Comparison of ENCODE assay signal across 8 cellular contexts in genomic region chr16:70653809-70654771, GRCh38. TPM values are rescaled to one million over a fixed set of nuclear protein-coding genes. Genes with fewer than 3 reads are reported as not detected.
A peak's percentile ranks its signal among the peaks of the same experiment; 100 is the strongest.
DNase-seq lines count a peak whose midpoint lies in the region; ATAC-seq and TF ChIP-seq lines count a peak whose summit lies in the region.

No MANE protein-coding gene starts in this region.

- H3K36me3 Mint-ChIP-seq in activated T-helper 2 cell treated with anti-CD3 and anti-CD28 coated beads, Interferon-gamma antibody, Interleukin-2, Interleukin-4, amounts not matched to agents 10 μg/mL and 5 μg/mL and 100 μg/mL, durations not matched to agents 14 hours and 24 hours and 36 hours (ENCODE audit: low read depth), result no peaks in the 10 kb centered on the region
- H3K36me3 Mint-ChIP-seq in neural progenitor cell, result no peaks in the 10 kb centered on the region

- no peaks in the 10 kb centered on the region for H3K79me2 ChIP-seq in Karpas-422 (ENCODE audit: low read length)
- H3K79me2 ChIP-seq in neural progenitor cell (ENCODE audit: low read depth), result no peaks in the 10 kb centered on the region

- H3K27ac Mint-ChIP-seq in activated T-helper 2 cell treated with anti-CD3 and anti-CD28 coated beads, Interferon-gamma antibody, Interleukin-2, Interleukin-4, amounts not matched to agents 10 μg/mL and 5 μg/mL and 100 μg/mL, durations not matched to agents 14 hours and 24 hours and 36 hours, result no peak overlapping the region
- peak overlapping the region; percentile 18 for H3K27ac Mint-ChIP-seq in neural progenitor cell
- H3K27ac Mint-ChIP-seq in stimulated activated naive CD8-positive, alpha-beta T cell treated with anti-CD3 and anti-CD28 coated beads, Interleukin-15, amount 100 ng/mL, for 72 hours, result peak overlapping the region; percentile 4 to 88

- POLR2A ChIA-PET in GM10248 (lab: Yijun Ruan, JAX), result no interaction called here

- H2AFZ ChIP-seq in Karpas-422 (ENCODE audit: low read length), result no peak overlapping the region
- no peak overlapping the region for H2AFZ ChIP-seq in neural progenitor cell (replicated peaks)

- no peaks in the 10 kb centered on the region for H3F3A ChIP-seq in neural progenitor cell (ENCODE audit: low read depth)

- H3K4me3 Mint-ChIP-seq in activated T-helper 2 cell treated with anti-CD3 and anti-CD28 coated beads, Interferon-gamma antibody, Interleukin-2, Interleukin-4, amounts not matched to agents 10 μg/mL and 5 μg/mL and 100 μg/mL, durations not matched to agents 14 hours and 24 hours and 36 hours (ENCODE audit: low read depth), result peak overlapping the region; percentile 44
- H3K4me3 Mint-ChIP-seq in neural progenitor cell, result peak overlapping the region; percentile 1
- peak overlapping the region; percentile 53 to 62 for H3K4me3 Mint-ChIP-seq in stimulated activated naive CD8-positive, alpha-beta T cell treated with anti-CD3 and anti-CD28 coated beads, Interleukin-15, amount 100 ng/mL, for 72 hours

- no peaks in the 10 kb centered on the region for H3K9me2 ChIP-seq in Karpas-422 (replicated peaks; ENCODE audit: insufficient read depth, low read length)

- peaks cover 5% of the 10 kb centered on the region for H3K4me1 Mint-ChIP-seq in activated T-helper 2 cell treated with anti-CD3 and anti-CD28 coated beads, Interferon-gamma antibody, Interleukin-2, Interleukin-4, amounts not matched to agents 10 μg/mL and 5 μg/mL and 100 μg/mL, durations not matched to agents 14 hours and 24 hours and 36 hours (ENCODE audit: low read depth)
- peaks cover 14% of the 10 kb centered on the region for H3K4me1 Mint-ChIP-seq in neural progenitor cell
- H3K4me1 Mint-ChIP-seq in stimulated activated naive CD8-positive, alpha-beta T cell treated with anti-CD3 and anti-CD28 coated beads, Interleukin-15, amount 100 ng/mL, for 72 hours, result peaks cover 6% of the 10 kb centered on the region

- H4K20me1 ChIP-seq in Karpas-422 (ENCODE audit: insufficient read depth, low read depth, low read length) (no peaks in the 10 kb centered on the region), neural progenitor cell (ENCODE audit: low read depth) (no peaks in the 10 kb centered on the region)

- no peaks in the 10 kb centered on the region for H3K9me3 Mint-ChIP-seq in activated T-helper 2 cell treated with anti-CD3 and anti-CD28 coated beads, Interferon-gamma antibody, Interleukin-2, Interleukin-4, amounts not matched to agents 10 μg/mL and 5 μg/mL and 100 μg/mL, durations not matched to agents 14 hours and 24 hours and 36 hours
- H3K9me3 Mint-ChIP-seq in neural progenitor cell, result peaks cover under 1% of the 10 kb centered on the region
- no peaks in the 10 kb centered on the region for H3K9me3 Mint-ChIP-seq in stimulated activated naive CD8-positive, alpha-beta T cell treated with anti-CD3 and anti-CD28 coated beads, Interleukin-15, amount 100 ng/mL, for 72 hours

- peak; percentile 84 for TF ChIP-seq CTCF in GM10248 (IDR thresholded peaks at IDR 0.05; ENCODE audit: control extremely low read depth, extremely low read depth, low read depth, missing control alignments)
- TF ChIP-seq CTCF in RWPE2 (IDR thresholded peaks at IDR 0.05; ENCODE audit: poor library complexity, severe bottlenecking), result peak; percentile 95
- TF ChIP-seq CTCF in fibroblast of villous mesenchyme (IDR thresholded peaks at IDR 0.05; ENCODE audit: insufficient read depth, low read depth, low read length), result peak; percentile 91
- TF ChIP-seq CTCF in neural progenitor cell (IDR thresholded peaks at IDR 0.05), result peak; percentile 97

- H3K9me3 ChIP-seq in Karpas-422 (ENCODE audit: low read length), result no peaks in the 10 kb centered on the region
- H3K9me3 ChIP-seq in RWPE2 (ENCODE audit: severe bottlenecking), result no peaks in the 10 kb centered on the region
- no peaks in the 10 kb centered on the region for H3K9me3 ChIP-seq in neural progenitor cell (ENCODE audit: low read depth)

- no peak overlapping the region for H3K4me3 ChIP-seq in Karpas-422 (ENCODE audit: low read length)
- H3K4me3 ChIP-seq in RWPE2 (ENCODE audit: severe bottlenecking), result no peak overlapping the region
- H3K4me3 ChIP-seq in fibroblast of villous mesenchyme (ENCODE audit: low read depth, low read length), result peak overlapping the region; percentile 49
- no peak overlapping the region for H3K4me3 ChIP-seq in neural progenitor cell

- H3K36me3 ChIP-seq in Karpas-422 (ENCODE audit: insufficient read depth, low read length), result no peaks in the 10 kb centered on the region
- H3K36me3 ChIP-seq in RWPE2 (ENCODE audit: low read depth), result no peaks in the 10 kb centered on the region
- no peaks in the 10 kb centered on the region for H3K36me3 ChIP-seq in neural progenitor cell

- DNase-seq in GM10248 (ENCODE audit: extremely low spot score), result peak; percentile 79
- peak; percentile 92 for DNase-seq in Karpas-422
- DNase-seq in RWPE2 (ENCODE audit: low spot score), result peak; percentile 42
- DNase-seq in activated T-helper 2 cell treated with anti-CD3 and anti-CD28 coated beads, Interferon-gamma antibody, Interleukin-2, Interleukin-4, amounts not matched to agents 10 μg/mL and 5 μg/mL and 100 μg/mL, durations not matched to agents 14 hours and 24 hours and 36 hours (ENCODE audit: low spot score), result peak; percentile 74
- DNase-seq in fibroblast of villous mesenchyme (ENCODE audit: low read depth), result peak; percentile 91
- peak; percentile 84 for DNase-seq in neural progenitor cell (ENCODE audit: low spot score)
- peak; percentile 82 for DNase-seq in stimulated activated naive CD8-positive, alpha-beta T cell treated with anti-CD3 and anti-CD28 coated beads, Interleukin-15, amount 100 ng/mL, for 72 hours

- H3K27ac ChIP-seq in Karpas-422 (ENCODE audit: low read length) (no peak overlapping the region), RWPE2 (ENCODE audit: poor library complexity, severe bottlenecking) (no peak overlapping the region), neural progenitor cell (no peak overlapping the region)

- CTCF ChIA-PET in GM10248 (lab: Yijun Ruan, JAX), result interaction anchor here (0.7 to 4.5 kb wide), 30 partner anchors 8 to 945 kb away, joined by 3 to 32 read pairs (median 4); partner anchors contain the start of genes AARS1, DDX19A and DDX19B

- intact Hi-C loops in activated T-helper 2 cell treated with anti-CD3 and anti-CD28 coated beads, Interferon-gamma antibody, Interleukin-2, Interleukin-4, amounts not matched to agents 10 μg/mL and 5 μg/mL and 100 μg/mL, durations not matched to agents 14 hours and 24 hours and 36 hours (cut with micrococcal nuclease), result loop anchor here (5.0 kb wide), 2 partner anchors 77 to 272 kb away; no protein-coding TSS in a partner anchor

- H3K27me3 ChIP-seq in Karpas-422 (ENCODE audit: low read length), result no peaks in the 10 kb centered on the region
- H3K27me3 ChIP-seq in RWPE2 (ENCODE audit: insufficient read depth, poor library complexity, severe bottlenecking), result no peaks in the 10 kb centered on the region
- no peaks in the 10 kb centered on the region for H3K27me3 ChIP-seq in neural progenitor cell

- H3K9ac ChIP-seq in Karpas-422 (ENCODE audit: low read length) (no peak overlapping the region), neural progenitor cell (no peak overlapping the region)

- peak; percentile 74 for ATAC-seq in RWPE2 (ENCODE audit: low read depth)
- ATAC-seq in stimulated activated naive CD8-positive, alpha-beta T cell treated with anti-CD3 and anti-CD28 coated beads, Interleukin-15, amount 100 ng/mL, for 72 hours, result peak; percentile 78
- ATAC-seq in GM21381 (IDR thresholded peaks at IDR 0.05; ENCODE audit: unreplicated experiment), result no peak

- no peak overlapping the region for H3K4me2 ChIP-seq in Karpas-422 (ENCODE audit: low read depth, low read length, poor library complexity, severe bottlenecking)
- no peak overlapping the region for H3K4me2 ChIP-seq in neural progenitor cell

- H3K4me1 ChIP-seq in Karpas-422 (ENCODE audit: low read length), result peaks cover 2% of the 10 kb centered on the region; the same call in 1 of the 2 replicates
- H3K4me1 ChIP-seq in RWPE2 (ENCODE audit: insufficient read depth, poor library complexity, severe bottlenecking), result no peaks in the 10 kb centered on the region
- no peaks in the 10 kb centered on the region for H3K4me1 ChIP-seq in neural progenitor cell

- H3K27me3 Mint-ChIP-seq in activated T-helper 2 cell treated with anti-CD3 and anti-CD28 coated beads, Interferon-gamma antibody, Interleukin-2, Interleukin-4, amounts not matched to agents 10 μg/mL and 5 μg/mL and 100 μg/mL, durations not matched to agents 14 hours and 24 hours and 36 hours (ENCODE audit: low read depth), result peaks cover 1% of the 10 kb centered on the region
- H3K27me3 Mint-ChIP-seq in neural progenitor cell (ENCODE audit: insufficient read depth, low read depth), result peaks cover 5% of the 10 kb centered on the region
- H3K27me3 Mint-ChIP-seq in stimulated activated naive CD8-positive, alpha-beta T cell treated with anti-CD3 and anti-CD28 coated beads, Interleukin-15, amount 100 ng/mL, for 72 hours, result no peaks in the 10 kb centered on the region

RNA-seq across cellular contexts. Expression of gene IL34, which starts 7.7 kb away (rescaled TPM):
- not detected in 2 replicates for total RNA-seq in Karpas-422 (2014; rRNA removed; shearing (Covaris generic); ENCODE audit: low replicate concordance)
- total RNA-seq in activated T-helper 2 cell treated with anti-CD3 and anti-CD28 coated beads, Interferon-gamma antibody, Interleukin-2, Interleukin-4, amounts not matched to agents 10 μg/mL and 5 μg/mL and 100 μg/mL, durations not matched to agents 14 hours and 24 hours and 36 hours, result 0.28 TPM in 1 of 2 replicates, not detected in the other
- 1.3 and 1.7 TPM in 2 replicates for total RNA-seq in fibroblast of villous mesenchyme
- total RNA-seq in neural progenitor cell (ENCODE audit: low replicate concordance), result not detected in 2 replicates

RNA-seq across cellular contexts. Expression of gene MTSS2, which starts 31.8 kb away (rescaled TPM):
- 0.15 and 0.47 TPM in 2 replicates for total RNA-seq in Karpas-422 (2014; rRNA removed; shearing (Covaris generic); ENCODE audit: low replicate concordance)
- total RNA-seq in activated T-helper 2 cell treated with anti-CD3 and anti-CD28 coated beads, Interferon-gamma antibody, Interleukin-2, Interleukin-4, amounts not matched to agents 10 μg/mL and 5 μg/mL and 100 μg/mL, durations not matched to agents 14 hours and 24 hours and 36 hours, result 1.3 TPM in 2 replicates
- total RNA-seq in fibroblast of villous mesenchyme (74.1 and 97.6 TPM in 2 replicates), neural progenitor cell (ENCODE audit: low replicate concordance) (6.2 and 22.1 TPM in 2 replicates)

Comparison
In these comparisons a context has a peak if more than half of its experiments do, and no peak if none do; other contexts are left out.
1. DNase-seq: peak in every context shown above with its lines; median percentile 92 in Karpas-422; 91 in fibroblast of villous mesenchyme; 84 in neural progenitor cell; 82 in stimulated activated naive CD8-positive, alpha-beta T cell treated with anti-CD3 and anti-CD28 coated beads, Interleukin-15, amount 100 ng/mL, for 72 hours; 79 in GM10248; 74 in activated T-helper 2 cell treated with anti-CD3 and anti-CD28 coated beads, Interferon-gamma antibody, Interleukin-2, Interleukin-4, amounts not matched to agents 10 μg/mL and 5 μg/mL and 100 μg/mL, durations not matched to agents 14 hours and 24 hours and 36 hours; 42 in RWPE2.
2. H3K4me3 Mint-ChIP-seq: peak in every context shown above with its lines; median percentile 58 in stimulated activated naive CD8-positive, alpha-beta T cell treated with anti-CD3 and anti-CD28 coated beads, Interleukin-15, amount 100 ng/mL, for 72 hours; 44 in activated T-helper 2 cell treated with anti-CD3 and anti-CD28 coated beads, Interferon-gamma antibody, Interleukin-2, Interleukin-4, amounts not matched to agents 10 μg/mL and 5 μg/mL and 100 μg/mL, durations not matched to agents 14 hours and 24 hours and 36 hours; 1 in neural progenitor cell.